9 cellular contexts compared by ENCODE assay signal in the genomic region with DNA sequence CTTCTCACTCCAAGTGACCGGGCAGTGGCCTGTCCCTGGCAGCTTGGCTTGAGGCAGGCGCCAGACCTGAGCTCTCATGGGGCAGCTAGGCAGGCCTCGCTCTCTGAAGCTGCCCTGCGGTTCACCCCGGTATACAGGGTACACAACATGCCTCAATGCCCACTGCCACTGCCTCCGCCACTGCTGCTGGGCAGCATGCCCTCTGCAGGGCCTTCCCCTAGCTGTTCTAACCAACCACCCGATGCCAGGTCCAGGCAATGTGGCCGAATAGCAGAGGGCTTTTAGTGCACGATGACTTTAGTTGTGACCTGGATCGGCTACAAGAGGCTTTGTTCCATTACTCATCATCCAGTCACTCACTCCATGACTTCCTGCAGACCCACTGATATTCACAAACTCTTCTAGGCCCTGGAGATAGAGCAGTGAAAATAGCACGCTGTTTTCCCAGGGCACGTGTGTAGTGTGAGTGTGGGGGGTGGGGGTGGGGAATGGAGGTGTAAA. TPM values are rescaled to one million over a fixed set of nuclear protein-coding genes. Genes with fewer than 3 reads are reported as not detected.
A peak's percentile ranks its signal among the peaks of the same experiment; 100 is the strongest.
DNase-seq lines count a peak whose midpoint lies in the region; ATAC-seq, FAIRE-seq and TF ChIP-seq lines count a peak whose summit lies in the region.
"Had no signal": no experiment of that assay in that cellular context is flagged by ENCODE, and none has a peak within 500 bp of the region (broad histone marks: within the 10 kb centered on the region; RNA-seq: fewer than 3 reads in every experiment).

No MANE protein-coding gene starts in this region.

- H4K20me1 ChIP-seq in HCT116 (ENCODE audit: insufficient read depth), result no peaks in the 10 kb centered on the region

- H3K27me3 ChIP-seq in HCT116 (ENCODE audit: insufficient read depth, low read length) (no peaks in the 10 kb centered on the region), ascending aorta (no peaks in the 10 kb centered on the region), small intestine (ENCODE audit: control insufficient read depth in 2 of 2, insufficient read depth in 2 of 2, low read length in 2 of 2) (no peaks in the 10 kb centered on the region)

- no peak overlapping the region for H3K27ac Mint-ChIP-seq in glutamatergic neuron (ENCODE audit: unreplicated experiment)

- H3K27ac ChIP-seq in HCT116 (ENCODE audit: low read depth, low read length) (peak overlapping the region; percentile 94), ascending aorta (peak overlapping the region; percentile 96 to 99), small intestine (ENCODE audit: low read depth in 1 of 2, low read length in 1 of 2) (peak overlapping the region; percentile 87)

- H3K36me3 ChIP-seq in HCT116 (ENCODE audit: control insufficient read depth in 1 of 2, insufficient read depth in 2 of 2, low read length in 2 of 2) (no peaks in the 10 kb centered on the region), ascending aorta (no peaks in the 10 kb centered on the region), small intestine (ENCODE audit: control insufficient read depth in 2 of 2, insufficient read depth in 2 of 2, low read length in 2 of 2) (no peaks in the 10 kb centered on the region)

- no peak for TF ChIP-seq RAD21 in HCT116 (IDR thresholded peaks at IDR 0.05; ENCODE audit: low read depth)

- RAD21 ChIA-PET in HCT116 (lab: Charles Lee; ENCODE audit: low non-redundant PET in 1 of 2, low total read pairs in 2 of 2, uncharacterized antibody in 2 of 2, unreplicated experiment in 2 of 2), result interaction anchor here (0.7 to 1.7 kb wide), 5 partner anchors 16 to 703 kb away, joined by 3 to 7 read pairs (median 3); no protein-coding TSS in a partner anchor

- BruUV-seq in HCT116 (replicated peaks; lab: Mats Ljungman, UMichigan), result TSS peak; percentile 87

- peak overlapping the region; percentile 81 for H3K9ac ChIP-seq in HCT116 (ENCODE audit: low read length)

- WGBS in small intestine, 3 donors, result 52 to 64% (median 52%) methylated on average over 12 of the region's 12 CpGs

- no peak for TF ChIP-seq CTCF in HCT116 (IDR thresholded peaks at IDR 0.05 in 2 of 3, conservative IDR thresholded peaks at IDR 0.05 in 1 of 3; ENCODE audit: borderline replicate concordance in 1 of 3, insufficient read depth in 1 of 3, low read depth in 2 of 3, low read length in 2 of 3)
- TF ChIP-seq CTCF in ascending aorta (IDR thresholded peaks at IDR 0.05), result no peak
- no peak for TF ChIP-seq CTCF in glutamatergic neuron (IDR thresholded peaks at IDR 0.05; ENCODE audit: partially characterized antibody, unreplicated experiment)

- ATAC-seq in HCT116, result peak; percentile 58
- peak; percentile 71 for ATAC-seq in left ventricle myocardium superior
- no peak for ATAC-seq in HG02763 (IDR thresholded peaks at IDR 0.05; ENCODE audit: unreplicated experiment)
- ATAC-seq in HG03135 (IDR thresholded peaks at IDR 0.05; ENCODE audit: unreplicated experiment), result no peak

- H3K9me3 ChIP-seq in HCT116 (ENCODE audit: control insufficient read depth in 1 of 2, insufficient read depth in 1 of 2, low read depth in 1 of 2, low read length in 2 of 2) (no peaks in the 10 kb centered on the region), ascending aorta (no peaks in the 10 kb centered on the region), small intestine (ENCODE audit: control insufficient read depth, low read depth) (no peaks in the 10 kb centered on the region)

- CTCF ChIA-PET in HCT116 (lab: Charles Lee), result interaction anchor here (0.8 to 1.3 kb wide), 3 partner anchors 16 to 37 kb away, joined by 4 to 9 read pairs (median 4); no protein-coding TSS in a partner anchor

- H3K4me3 ChIP-seq in HCT116 (replicated peaks in 1 of 2; ENCODE audit: low read depth in 1 of 2, low read length in 2 of 2) (peak overlapping the region; percentile 38 to 50), ascending aorta (peak overlapping the region; percentile 36 to 42), small intestine (ENCODE audit: low read depth in 1 of 2, low read length in 2 of 2) (no peak overlapping the region)

- no peak for FAIRE-seq in small intestine (lab: Jason Lieb, UNC)

- POLR2A ChIA-PET in HCT116 (lab: Charles Lee), result interaction anchor here (0.7 to 2.0 kb wide), 10 partner anchors 10 to 247 kb away, joined by 3 to 15 read pairs (median 5); partner anchors contain the start of gene CDC42EP4

- H3K4me1 ChIP-seq in HCT116 (ENCODE audit: control insufficient read depth in 1 of 2, insufficient read depth in 2 of 2, low read length in 2 of 2) (peaks cover 79 to 85% of the 10 kb centered on the region in 2 experiments), ascending aorta (peaks cover 34 to 75% of the 10 kb centered on the region in 2 donors), small intestine (ENCODE audit: control insufficient read depth in 2 of 2, insufficient read depth in 1 of 2, low read depth in 1 of 2, low read length in 1 of 2) (peaks cover 28 to 30% of the 10 kb centered on the region in 2 donors)

- H3K36me3 Mint-ChIP-seq in glutamatergic neuron (ENCODE audit: unreplicated experiment), result no peaks in the 10 kb centered on the region

- no peaks in the 10 kb centered on the region for H3K9me2 ChIP-seq in HCT116 (ENCODE audit: insufficient read depth)

- no peak overlapping the region for H2AFZ ChIP-seq in HCT116 (ENCODE audit: low read depth, low read length, poor library complexity, severe bottlenecking)

- H3K4me1 Mint-ChIP-seq in glutamatergic neuron (ENCODE audit: low read depth, unreplicated experiment), result peaks cover 25% of the 10 kb centered on the region

- H3K9me3 Mint-ChIP-seq in glutamatergic neuron (ENCODE audit: unreplicated experiment), result no peaks in the 10 kb centered on the region

- peak; percentile 89 for DNase-seq in HCT116 (ENCODE audit: low read depth, low spot score)
- peak; percentile 75 to 94 for DNase-seq in ascending aorta (ENCODE audit: low spot score in 2 of 2)
- peak; percentile 85 for DNase-seq in left ventricle myocardium superior
- no peak for DNase-seq in small intestine
- no peak for DNase-seq in NCI-H510A (lab: John Stamatoyannopoulos, UW)
- DNase-seq in glutamatergic neuron, result no peak
- DNase-seq: NCI-H446 had no signal

- TF ChIP-seq POLR2A in HCT116 (IDR thresholded peaks at IDR 0.05; ENCODE audit: borderline replicate concordance, extremely low read depth, insufficient read depth, insufficient read length), result no peak

- H3K4me3 Mint-ChIP-seq in glutamatergic neuron (ENCODE audit: unreplicated experiment), result no peak overlapping the region

- H3K27me3 Mint-ChIP-seq in glutamatergic neuron (ENCODE audit: unreplicated experiment), result peaks cover 10% of the 10 kb centered on the region

- intact Hi-C loops in HCT116 (cut with micrococcal nuclease), result loop anchor here (5.0 kb wide), 1 partner anchor 700 kb away; no protein-coding TSS in a partner anchor
- intact Hi-C loops in ascending aorta (cut with DNase I), result loop anchor here (1.0 to 5.0 kb wide), 5 partner anchors 19 to 1140 kb away; partner anchors contain the start of genes COG1 and GPRC5C
- intact Hi-C loops in left ventricle myocardium superior (cut with micrococcal nuclease), result no loop called here

- peaks cover 94% of the 10 kb centered on the region for H3K79me2 ChIP-seq in HCT116 (ENCODE audit: insufficient read depth, low read length)

- peak overlapping the region; percentile 81 for H3K4me2 ChIP-seq in HCT116 (ENCODE audit: low read length)

TF ChIP-seq in HCT116, 20 proteins besides CTCF, POLR2A, EP300 and RAD21:
- TF ChIP-seq EZH2phosphoT487 (IDR thresholded peaks at IDR 0.05; ENCODE audit: borderline replicate concordance) (no peak), ZFX (IDR thresholded peaks at IDR 0.05) (peak; percentile 27; the same call in 1 of the 2 replicates), FOSL1 (IDR thresholded peaks at IDR 0.05; ENCODE audit: low read depth) (peak; percentile 94), MAX (IDR thresholded peaks at IDR 0.05) (peak; percentile 95), SP1 (IDR thresholded peaks at IDR 0.05; ENCODE audit: low read depth) (peak; percentile 91), TCF7L2 (IDR thresholded peaks at IDR 0.05; ENCODE audit: borderline replicate concordance, extremely low read depth, insufficient read depth, insufficient read length) (no peak), CBX3 (IDR thresholded peaks at IDR 0.05; ENCODE audit: low read depth) (peak; percentile 84; the same call in 1 of the 2 replicates), SRF (IDR thresholded peaks at IDR 0.05; ENCODE audit: low read depth) (no peak), SIN3A (IDR thresholded peaks at IDR 0.05; ENCODE audit: low read depth) (peak; percentile 60), POLR2AphosphoS5 (IDR thresholded peaks at IDR 0.05; ENCODE audit: low read depth, low read length) (peak; percentile 50), JUND (IDR thresholded peaks at IDR 0.05) (peak; percentile 83)
TF ChIP-seq in HCT116: peak in this region for 8.

RNA-seq across cellular contexts. Expression of gene CDC42EP4, which starts 19.7 kb away (rescaled TPM):
- total RNA-seq in HCT116 (2021; ENCODE audit: unreplicated experiment), result 54.9 TPM
- polyA plus RNA-seq in HCT116 (2012), result 43.4 and 51.6 TPM in 2 replicates
- 104 TPM for total RNA-seq in ascending aorta
- 51.4 TPM for total RNA-seq in left ventricle myocardium superior
- 10 to 100 TPM; 46.5 to 60.8 (median 57.4) TPM for polyA plus RNA-seq in small intestine
- 124 TPM for total RNA-seq in glutamatergic neuron (ENCODE audit: unreplicated experiment)

RNA-seq across cellular contexts. Expression of gene CPSF4L, which starts 30.4 kb away (rescaled TPM):
- total RNA-seq in HCT116 (2021; ENCODE audit: unreplicated experiment) (not detected), ascending aorta (not detected), left ventricle myocardium superior (not detected), glutamatergic neuron (ENCODE audit: unreplicated experiment) (0.44 TPM)
- 0.16 and 0.61 TPM in 2 replicates for polyA plus RNA-seq in HCT116 (2012)
- not detected for polyA plus RNA-seq in small intestine

Comparison
In these comparisons a context has a peak if more than half of its experiments do, and no peak if none do; other contexts are left out.
1. ATAC-seq: peak in HCT116 (single experiment) and left ventricle myocardium superior (single experiment); none in HG02763 (single experiment) and HG03135 (single experiment).
2. DNase-seq: peak in HCT116 (single experiment), ascending aorta (2 of 2) and left ventricle myocardium superior (single experiment); none in small intestine (single experiment), NCI-H510A (single experiment) and glutamatergic neuron (single experiment).
3. H3K4me3 ChIP-seq: peak in HCT116 (2 of 2) and ascending aorta (2 of 2); none in small intestine (0 of 2).
4. Peak in every context shown above with its lines, with median percentiles within 50 percentile points of each other: H3K27ac ChIP-seq.